8 cellular contexts compared by ENCODE assay signal in the genomic region with DNA sequence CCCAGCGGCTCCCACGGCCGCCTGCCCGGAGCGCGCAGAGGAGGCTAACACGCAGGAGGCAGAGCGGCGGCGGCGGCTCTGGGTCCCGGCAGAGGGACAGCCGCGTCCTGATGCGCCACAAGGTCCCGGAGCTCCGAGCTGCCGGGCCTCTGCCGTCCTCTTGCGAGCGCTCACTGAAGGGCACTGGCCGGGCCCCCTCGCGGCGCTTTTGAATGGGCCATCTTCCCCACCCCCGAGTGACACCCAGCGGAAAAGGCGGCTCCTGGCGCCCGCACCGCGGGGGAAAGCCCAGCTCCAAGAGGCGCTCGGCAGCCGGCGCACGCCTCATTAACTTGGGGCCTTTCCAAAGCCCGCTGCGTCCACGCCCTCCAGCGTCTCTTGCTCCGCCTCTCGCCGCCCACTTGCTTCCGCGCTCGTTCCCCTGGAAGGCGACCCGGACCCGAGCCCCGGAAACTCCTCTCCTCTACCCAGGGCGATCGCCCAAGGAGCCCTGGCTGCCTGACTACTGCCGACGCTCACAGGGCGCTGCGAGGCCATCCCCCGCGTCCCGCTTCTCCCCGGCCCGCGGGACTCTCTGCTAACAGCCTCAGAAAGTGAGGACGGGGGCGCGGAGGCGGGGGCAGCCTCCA. TPM values are rescaled to one million over a fixed set of nuclear protein-coding genes. Genes with fewer than 3 reads are reported as not detected.
A peak's percentile ranks its signal among the peaks of the same experiment; 100 is the strongest.
DNase-seq lines count a peak whose midpoint lies in the region; TF ChIP-seq lines count a peak whose summit lies in the region.

A gene (minus strand): TSS at position 363 of the 629 bp plus-strand sequence.

- H3K4me2 ChIP-seq in Loucy (ENCODE audit: low read depth, low read length, poor library complexity, severe bottlenecking): peak within 1 kb of the TSS; percentile 90
- peak within 1 kb of the TSS; percentile 54 for H3K4me2 ChIP-seq in neural cell (ENCODE audit: low read length)

- no peaks in the 10 kb centered on the region for H3K9me2 ChIP-seq in Loucy (replicated peaks; ENCODE audit: low read depth, low read length)
- H3K9me2 ChIP-seq in neural cell (ENCODE audit: insufficient read depth, low read length): no peaks in the 10 kb centered on the region

- in situ Hi-C loops in G401 (cut with HindIII; ENCODE audit: low sequenced_read_pairs): no loop called here

- H3K36me3 ChIP-seq in H7 (replicated peaks; ENCODE audit: control insufficient read depth, insufficient read depth, low read length) (no peaks in the 10 kb centered on the region; the same call in 1 of the 2 replicates), Loucy (ENCODE audit: insufficient read depth, low read length) (no peaks in the 10 kb centered on the region), neural cell (ENCODE audit: insufficient read depth, low read length) (no peaks in the 10 kb centered on the region), stomach (no peaks in the 10 kb centered on the region)

- H3K4me1 ChIP-seq in Loucy (ENCODE audit: insufficient read depth, low read length, poor library complexity, severe bottlenecking): peaks cover 26% of the 10 kb centered on the region
- H3K4me1 ChIP-seq in stomach: peaks cover 0 to 51% (median 27%) of the 10 kb centered on the region in 4 donors

- H3K79me2 ChIP-seq in Loucy (ENCODE audit: insufficient read depth, low read length) (peaks cover 7% of the 10 kb centered on the region; the same call in 1 of the 2 replicates), neural cell (replicated peaks; ENCODE audit: insufficient read depth, low read length) (peaks cover 15% of the 10 kb centered on the region)

- H3K27me3 ChIP-seq in H7 (ENCODE audit: control insufficient read depth, insufficient read depth, low read length): peaks cover 2% of the 10 kb centered on the region; the same call in 1 of the 2 replicates
- H3K27me3 ChIP-seq in Loucy (ENCODE audit: insufficient read depth, low read length, poor library complexity, severe bottlenecking): no peaks in the 10 kb centered on the region
- H3K27me3 ChIP-seq in neural cell (ENCODE audit: insufficient read depth, low read depth, low read length): peaks cover 22% of the 10 kb centered on the region
- H3K27me3 ChIP-seq in stomach: no peaks in the 10 kb centered on the region

- peak in 2 of 4 donors; percentile 40 to 53 for TF ChIP-seq POLR2A in stomach (IDR thresholded peaks at IDR 0.05)

- peak within 1 kb of the TSS; percentile 90 for H3K4me3 ChIP-seq in H7 (ENCODE audit: insufficient read depth, low read depth, low read length)
- H3K4me3 ChIP-seq in Loucy (ENCODE audit: low read length, poor library complexity, severe bottlenecking): peak within 1 kb of the TSS; percentile 80
- peak within 1 kb of the TSS; percentile 97 for H3K4me3 ChIP-seq in fibroblast of the aortic adventitia (ENCODE audit: low read depth, low read length)
- H3K4me3 ChIP-seq in neural cell (ENCODE audit: low read length): peak within 1 kb of the TSS; percentile 83
- peak within 1 kb of the TSS; percentile 69 to 83 (median 79) for H3K4me3 ChIP-seq in stomach

- TF ChIP-seq EP300 in neural cell (conservative IDR thresholded peaks at IDR 0.05; ENCODE audit: poor library complexity, severe bottlenecking) (peak; percentile 18), stomach (IDR thresholded peaks at IDR 0.05) (no peak)

- H4K20me1 ChIP-seq in Loucy (ENCODE audit: insufficient read depth, low read length, poor library complexity, severe bottlenecking) (no peaks in the 10 kb centered on the region), neural cell (ENCODE audit: insufficient read depth) (no peaks in the 10 kb centered on the region)

- H2AFZ ChIP-seq in Loucy (ENCODE audit: low read length) (peak within 1 kb of the TSS; percentile 80), neural cell (ENCODE audit: low read depth, low read length) (peak within 1 kb of the TSS; percentile 34)

- intact Hi-C loops in stomach (cut with DNase I; ENCODE audit: low total_unique reads): no loop called here

- H3K9me3 ChIP-seq in Loucy (ENCODE audit: insufficient read depth, low read depth, low read length): no peaks in the 10 kb centered on the region
- H3K9me3 ChIP-seq in neural cell (ENCODE audit: low read length): no peaks in the 10 kb centered on the region
- no peaks in the 10 kb centered on the region for H3K9me3 ChIP-seq in stomach

- H3K9ac ChIP-seq in Loucy (ENCODE audit: low read depth, low read length, poor library complexity, severe bottlenecking) (peak within 1 kb of the TSS; percentile 81), neural cell (ENCODE audit: low read length) (peak within 1 kb of the TSS; percentile 79)

- DNase-seq in G401 (ENCODE audit: low spot score) (peak; percentile 81), H7 (peak; percentile 89), SHP77 (lab: John Stamatoyannopoulos, UW) (peak; percentile 97), fibroblast of the aortic adventitia (ENCODE audit: low read depth) (peak; percentile 98), stomach (peak; percentile 94)
- peak; percentile 87 for DNase-seq in activated effector memory CD4-positive, alpha-beta T cell treated with Interleukin-2 at 50 U/mL for 16 hours

- peak; percentile 69 for TF ChIP-seq CTCF in Loucy (conservative IDR thresholded peaks at IDR 0.05; ENCODE audit: low read length)
- TF ChIP-seq CTCF in fibroblast of the aortic adventitia (IDR thresholded peaks at IDR 0.05; ENCODE audit: insufficient read depth, low read length): peak; percentile 60
- TF ChIP-seq CTCF in neural cell (IDR thresholded peaks at IDR 0.05; ENCODE audit: poor library complexity, severe bottlenecking): peak; percentile 73
- TF ChIP-seq CTCF in stomach (IDR thresholded peaks at IDR 0.05): peak in 5 of 7 experiments; percentile 34 to 74 (median 61)

- H3K27ac ChIP-seq in neural cell (ENCODE audit: low read length) (peak within 1 kb of the TSS; percentile 46), stomach (peak within 1 kb of the TSS; percentile 86 to 98 (median 95))

- peak; percentile 68 for TF ChIP-seq RAD21 in neural cell (conservative IDR thresholded peaks at IDR 0.05)

- H3F3A ChIP-seq in Loucy (ENCODE audit: low read depth): peaks cover 7% of the 10 kb centered on the region; the same call in 1 of the 2 replicates
- H3F3A ChIP-seq in neural cell (ENCODE audit: insufficient read depth, low read length, poor library complexity, severe bottlenecking): no peaks in the 10 kb centered on the region

- WGBS in stomach, 5 donors: 0 to 1% (median 1%) methylated on average over 4 to 67 of the region's 67 CpGs

TF ChIP-seq in neural cell, 6 proteins besides CTCF, POLR2A, EP300 and RAD21:
- TF ChIP-seq SMC3 (conservative IDR thresholded peaks at IDR 0.05; ENCODE audit: poor library complexity) (peak; percentile 76), MXI1 (conservative IDR thresholded peaks at IDR 0.05; ENCODE audit: poor library complexity, severe bottlenecking) (no peak), TAF1 (IDR thresholded peaks at IDR 0.05; ENCODE audit: low read depth) (peak; percentile 56)
TF ChIP-seq in neural cell: peak in this region for 2.

RNA-seq across cellular contexts. Expression of the gene that starts here (rescaled TPM):
- total RNA-seq in G401 (2014; rRNA removed; shearing (Covaris generic)): 3.5 and 3.7 TPM in 2 replicates
- 16.4 and 19.7 TPM in 2 replicates for total RNA-seq in H7 (2014; rRNA removed; shearing (Covaris generic))
- total RNA-seq in fibroblast of the aortic adventitia (ENCODE audit: low replicate concordance) (27.9 and 202 TPM in 2 replicates), stomach (10 to 100 TPM in 4 of 5 donors, 1 to 10 TPM in 1; 4.9 to 62.4 (median 12.5) TPM)
- polyA plus RNA-seq in neural cell (6.6 and 8.5 TPM in 2 replicates), stomach (10 to 100 TPM; 15.3 to 26.5 (median 17.7) TPM)
- 9.7 and 11.8 TPM in 2 replicates for polyA minus RNA-seq in neural cell

Comparison
In these comparisons a context has a peak if more than half of its experiments do, and no peak if none do; other contexts are left out.
1. Peak in every context shown above with its lines: DNase-seq, H3K4me3 ChIP-seq and H3K27ac ChIP-seq.